Comparison of ENCODE assay signal across 13 cellular contexts in the genomic region with DNA sequence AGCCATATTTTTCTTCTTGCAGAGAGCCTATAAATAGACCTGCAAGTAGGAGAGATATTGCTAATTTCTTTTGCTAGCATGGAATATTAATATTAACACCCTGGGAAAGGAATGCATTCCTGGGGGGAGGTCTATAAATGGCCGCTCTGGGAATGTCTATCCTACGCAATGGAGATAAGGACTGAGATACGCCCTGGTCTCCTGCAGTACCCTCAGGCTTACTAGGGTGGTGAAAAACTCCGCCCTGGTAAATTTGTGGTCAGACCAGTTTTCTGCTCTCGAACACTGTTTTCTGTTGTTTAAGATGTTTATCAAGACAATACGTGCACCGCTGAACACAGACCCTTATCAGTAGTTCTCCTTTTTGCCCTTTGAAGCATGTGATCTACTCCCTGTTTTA. TPM values are rescaled to one million over a fixed set of nuclear protein-coding genes. Genes with fewer than 3 reads are reported as not detected.
"Had no signal": no experiment of that assay in that cellular context is flagged by ENCODE, and none has a peak within 500 bp of the region (broad histone marks: within the 10 kb centered on the region; RNA-seq: fewer than 3 reads in every experiment).

No MANE protein-coding gene starts in this region.

RNA-seq across cellular contexts. Expression of a gene that starts 2.0 kb away (rescaled TPM):
- total RNA-seq: activated B cell treated with CpG ODN at 0.5 μM for 24 hours; activated CD4-positive, alpha-beta memory T cell treated with anti-CD3 and anti-CD28 coated beads for 36 hours; activated CD4-positive, alpha-beta T cell treated with anti-CD3 and anti-CD28 coated beads, Interleukin-2, amount 10 ng/mL, durations not matched to agents 24 days and 14 days; activated CD8-positive, alpha-beta memory T cell treated with anti-CD3 and anti-CD28 coated beads for 36 hours; activated CD8-positive, alpha-beta T cell treated with anti-CD3 and anti-CD28 coated beads for 36 hours; activated naive CD4-positive, alpha-beta T cell treated with anti-CD3 and anti-CD28 coated beads for 36 hours; activated naive CD4-positive, alpha-beta T cell treated with anti-CD3 and anti-CD28 coated beads, Interleukin-2, amount 50 U/mL, for 72 hours; activated naive CD8-positive, alpha-beta T cell treated with anti-CD3 and anti-CD28 coated beads for 36 hours; activated T-cell treated with anti-CD3 and anti-CD28 coated beads, Interleukin-2, amount 50 U/mL, for 4 hours; activated T-cell treated with anti-CD3 and anti-CD28 coated beads, Interleukin-2, amount 50 U/mL, for 72 hours; activated T-helper 1 cell treated with anti-CD3 and anti-CD28 coated beads, Interleukin-12 subunit alpha, Interleukin-12 subunit beta, Interleukin-2, Interleukin-4 antibody, amounts not matched to agents 30 ng/mL and 10 ng/mL and 1 ng/mL, durations not matched to agents 14 hours and 24 hours and 36 hours; activated T-helper 17 cell treated with anti-CD3 and anti-CD28 coated beads, Interleukin-2, amount 50 U/mL, for 72 hours; astrocyte had no signal
